Comparison of ENCODE assay signal across 8 cellular contexts in genomic region chr16:648786-649589, GRCh38. TPM values are rescaled to one million over a fixed set of nuclear protein-coding genes. Genes with fewer than 3 reads are reported as not detected.
DNase-seq lines count a peak whose midpoint lies in the region; ATAC-seq and TF ChIP-seq lines count a peak whose summit lies in the region.

WDR90 (plus strand) TSS chr16:649365; CDS start chr16:649417, 52 bp downstream.

- H3K79me1 ChIP-seq in H9 (ENCODE audit: insufficient read depth, low read depth, low read length, poor library complexity, severe bottlenecking) = no peaks in the 10 kb centered on the region

- H4K8ac ChIP-seq in H9 (replicated peaks; ENCODE audit: insufficient read length, low read depth, low read length) = no peak within 1 kb of the TSS

- H3K4me1 Mint-ChIP-seq in H9 = peaks cover 2 to 12% of the 10 kb centered on the region in 2 experiments; a peak in 3 of 4 replicates
- peaks cover 5% of the 10 kb centered on the region in 2 donors for H3K4me1 Mint-ChIP-seq in natural killer cell treated with Interleukin-12 subunit alpha and Interleukin-12 subunit beta and Interleukin-15 and Interleukin-18, amount 100 ng/mL, for 72 hours (ENCODE audit: low read depth in 2 of 2)

- no peak within 1 kb of the TSS for H4K91ac ChIP-seq in H9 (ENCODE audit: insufficient read length, low read depth, low read length)

- peak within 1 kb of the TSS; percentile 67 for H3K4me3 ChIP-seq in fibroblast of pulmonary artery (replicated peaks; ENCODE audit: low read depth, low read length)

- H3K27me3 Mint-ChIP-seq in H9 (ENCODE audit: low read depth) = no peaks in the 10 kb centered on the region; the same call in 1 of the 2 replicates
- H3K27me3 Mint-ChIP-seq in natural killer cell treated with Interleukin-12 subunit alpha and Interleukin-12 subunit beta and Interleukin-15 and Interleukin-18, amount 100 ng/mL, for 72 hours = no peaks in the 10 kb centered on the region

- no peak within 1 kb of the TSS for H3T11ph ChIP-seq in H9 (ENCODE audit: low read length)

- ATAC-seq in natural killer cell treated with Interleukin-12 subunit alpha and Interleukin-12 subunit beta and Interleukin-15 and Interleukin-18, amount 100 ng/mL, for 72 hours = peak; percentile 93 to 96

- TF ChIP-seq CTCF in H9 (conservative IDR thresholded peaks at IDR 0.05) (no peak), fibroblast of pulmonary artery (IDR thresholded peaks at IDR 0.05; ENCODE audit: low read length, missing control alignments) (no peak)

- H2BK15ac ChIP-seq in H9 (ENCODE audit: low read depth, low read length) = no peak within 1 kb of the TSS

- no peaks in the 10 kb centered on the region for H3K79me2 ChIP-seq in H9 (ENCODE audit: insufficient read depth, low read length)

- no peak within 1 kb of the TSS for H3K23ac ChIP-seq in H9 (ENCODE audit: insufficient read length, low read depth, low read length)

- H2BK12ac ChIP-seq in H9 (ENCODE audit: insufficient read length, low read depth, low read length) = no peak within 1 kb of the TSS

- H2BK20ac ChIP-seq in H9 (ENCODE audit: low read depth, low read length, poor library complexity, severe bottlenecking) = no peak within 1 kb of the TSS

- H3K27ac Mint-ChIP-seq in H9 = peak within 1 kb of the TSS in 1 of 3 experiments; percentile 83; a peak in 1 of 7 replicates
- H3K27ac Mint-ChIP-seq in natural killer cell treated with Interleukin-12 subunit alpha and Interleukin-12 subunit beta and Interleukin-15 and Interleukin-18, amount 100 ng/mL, for 72 hours = peak within 1 kb of the TSS; percentile 28 to 61

- no peaks in the 10 kb centered on the region for H3K9me3 ChIP-seq in H9 (ENCODE audit: control insufficient read depth, low read depth, low read length)

- H3K9me3 Mint-ChIP-seq in H9 = no peaks in the 10 kb centered on the region
- no peaks in the 10 kb centered on the region for H3K9me3 Mint-ChIP-seq in natural killer cell treated with Interleukin-12 subunit alpha and Interleukin-12 subunit beta and Interleukin-15 and Interleukin-18, amount 100 ng/mL, for 72 hours

- peak within 1 kb of the TSS; percentile 16; the same call in 1 of the 2 replicates for H3K14ac ChIP-seq in H9 (ENCODE audit: insufficient read depth, low read length)

- H3K4me3 Mint-ChIP-seq in H9 = peak within 1 kb of the TSS; percentile 74 to 84
- peak within 1 kb of the TSS; percentile 67 for H3K4me3 Mint-ChIP-seq in natural killer cell treated with Interleukin-12 subunit alpha and Interleukin-12 subunit beta and Interleukin-15 and Interleukin-18, amount 100 ng/mL, for 72 hours

- H3K4me1 ChIP-seq in H9 (ENCODE audit: insufficient read depth, low read length) = no peaks in the 10 kb centered on the region

- no peak within 1 kb of the TSS for H4K5ac ChIP-seq in H9 (ENCODE audit: insufficient read length, low read depth, low read length)

- peak within 1 kb of the TSS; percentile 23 for H3K9ac ChIP-seq in H9 (ENCODE audit: extremely low read depth, insufficient read length, low read length)

- no peak within 1 kb of the TSS for H3K4ac ChIP-seq in H9 (ENCODE audit: low read depth, low read length)

- no CpG with 5 or more reads among the region's 90 CpGs for WGBS in H9 (ENCODE audit: extremely low coverage, insufficient read length, low lambda C conversion rate)

- peak; percentile 91 for DNase-seq in EL
- DNase-seq in H9 = peak; percentile 93
- peak; percentile 90 for DNase-seq in M059J (ENCODE audit: low read depth)
- peak; percentile 90 to 93 for DNase-seq in SHP77 (lab: John Stamatoyannopoulos, UW)
- DNase-seq in activated T-helper 9 cell treated with anti-CD3 and anti-CD28 coated beads, Interleukin-2, amount 50 U/mL, for 16 hours (ENCODE audit: low read depth) = peak; percentile 91
- peak; percentile 91 for DNase-seq in fibroblast of pulmonary artery (ENCODE audit: low read depth)
- DNase-seq in natural killer cell treated with Interleukin-12 subunit alpha and Interleukin-12 subunit beta and Interleukin-15 and Interleukin-18, amount 100 ng/mL, for 72 hours (ENCODE audit: low spot score) = peak; percentile 95
- DNase-seq in stimulated activated naive CD4-positive, alpha-beta T cell (lab: John Stamatoyannopoulos, UW) = peak; percentile 83 to 92 (median 87)

- H3K36me3 Mint-ChIP-seq in H9 (ENCODE audit: insufficient read depth in 1 of 3, low read depth in 3 of 3) = peaks cover 2 to 11% (median 4%) of the 10 kb centered on the region in 3 experiments; a peak in 4 of 7 replicates
- no peaks in the 10 kb centered on the region for H3K36me3 Mint-ChIP-seq in natural killer cell treated with Interleukin-12 subunit alpha and Interleukin-12 subunit beta and Interleukin-15 and Interleukin-18, amount 100 ng/mL, for 72 hours

- no peak within 1 kb of the TSS for H2BK120ac ChIP-seq in H9 (ENCODE audit: low read depth, low read length, poor library complexity, severe bottlenecking)

- no peak within 1 kb of the TSS for H3K56ac ChIP-seq in H9 (ENCODE audit: insufficient read length, low read depth, low read length)

- no peak within 1 kb of the TSS for H2BK5ac ChIP-seq in H9 (ENCODE audit: insufficient read length, low read length)

- peak within 1 kb of the TSS; percentile 43 for H3K4me2 ChIP-seq in H9 (ENCODE audit: insufficient read depth, insufficient read length, low read length)

- no peak within 1 kb of the TSS for H3K27ac ChIP-seq in H9 (ENCODE audit: insufficient read length, low read depth, low read length)

- H3K23me2 ChIP-seq in H9 (ENCODE audit: insufficient read length, low read depth, low read length, poor library complexity, severe bottlenecking) = peaks cover 9% of the 10 kb centered on the region

- no peak within 1 kb of the TSS for H2AK5ac ChIP-seq in H9 (ENCODE audit: insufficient read length, low read length)

- no peaks in the 10 kb centered on the region for H4K20me1 ChIP-seq in H9 (ENCODE audit: control insufficient read depth, insufficient read depth, insufficient read length)

- H3K27me3 ChIP-seq in H9 (ENCODE audit: insufficient read depth, low read length) = no peaks in the 10 kb centered on the region

- no peak within 1 kb of the TSS for H3K18ac ChIP-seq in H9 (ENCODE audit: insufficient read length, low read depth, low read length)

- H2AFZ ChIP-seq in H9 (ENCODE audit: low read length) = no peak within 1 kb of the TSS

RNA-seq across cellular contexts. Expression of gene WDR90, which starts in this region (rescaled TPM):
- 61.8 and 68.2 TPM in 2 replicates for total RNA-seq in H9 (2021)
- 15.8 and 16.1 TPM in 2 replicates for total RNA-seq in M059J (2014; rRNA removed; shearing (Covaris generic))
- total RNA-seq in natural killer cell treated with Interleukin-12 subunit alpha and Interleukin-12 subunit beta and Interleukin-15 and Interleukin-18, amount 100 ng/mL, for 72 hours = 100 to 1,000 TPM in 1 of 2 donors, 10 to 100 TPM in 1; 49.7 to 130 TPM
